16 cellular contexts compared by ENCODE assay signal in the genomic region with DNA sequence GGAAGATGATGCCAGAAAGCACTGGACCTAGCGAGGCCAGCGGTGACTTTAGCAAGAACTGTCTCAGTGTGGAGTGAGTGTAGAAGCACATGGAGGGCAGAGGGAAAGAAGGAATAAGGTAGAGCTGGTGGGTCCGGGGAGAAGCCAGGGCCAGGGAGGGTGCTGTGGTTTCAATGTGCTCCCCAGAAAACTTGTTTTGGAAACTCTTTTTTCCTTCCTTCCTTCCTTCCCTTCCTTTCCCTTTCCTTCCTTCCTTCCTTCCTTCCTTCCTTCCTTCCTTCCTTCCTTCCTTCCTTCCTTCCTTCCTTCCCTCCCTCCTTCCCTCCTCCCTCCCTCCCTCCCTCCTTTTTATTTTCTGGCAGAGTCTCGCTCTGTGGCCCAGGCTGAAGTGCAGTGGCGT. TPM values are rescaled to one million over a fixed set of nuclear protein-coding genes. Genes with fewer than 3 reads are reported as not detected.
A peak's percentile ranks its signal among the peaks of the same experiment; 100 is the strongest.
DNase-seq lines count a peak whose midpoint lies in the region; FAIRE-seq and TF ChIP-seq lines count a peak whose summit lies in the region.
"Had no signal": no experiment of that assay in that cellular context is flagged by ENCODE, and none has a peak within 500 bp of the region (broad histone marks: within the 10 kb centered on the region; RNA-seq: fewer than 3 reads in every experiment).

No MANE protein-coding gene starts in this region.

- no peak overlapping the region for H2BK5ac ChIP-seq in H1 (ENCODE audit: low read depth, low read length)

- H4K5ac ChIP-seq in H1 (ENCODE audit: insufficient read length, low read depth, low read length) = no peak overlapping the region

- no peak overlapping the region for H3K27ac Mint-ChIP-seq in activated T-helper 2 cell treated with anti-CD3 and anti-CD28 coated beads, Interferon-gamma antibody, Interleukin-2, Interleukin-4, amounts not matched to agents 10 μg/mL and 5 μg/mL and 100 μg/mL, durations not matched to agents 14 hours and 24 hours and 36 hours
- H3K27ac Mint-ChIP-seq: CD4-positive, alpha-beta T cell had no signal

- no peak overlapping the region for H3K4me3 Mint-ChIP-seq in activated T-helper 2 cell treated with anti-CD3 and anti-CD28 coated beads, Interferon-gamma antibody, Interleukin-2, Interleukin-4, amounts not matched to agents 10 μg/mL and 5 μg/mL and 100 μg/mL, durations not matched to agents 14 hours and 24 hours and 36 hours (ENCODE audit: low read depth)
- H3K4me3 Mint-ChIP-seq: CD4-positive, alpha-beta T cell had no signal

- peaks cover 40% of the 10 kb centered on the region for H3K27me3 Mint-ChIP-seq in activated T-helper 2 cell treated with anti-CD3 and anti-CD28 coated beads, Interferon-gamma antibody, Interleukin-2, Interleukin-4, amounts not matched to agents 10 μg/mL and 5 μg/mL and 100 μg/mL, durations not matched to agents 14 hours and 24 hours and 36 hours (ENCODE audit: low read depth)

- H2AK5ac ChIP-seq in H1 (ENCODE audit: low read depth, low read length) = 0 out of 2 replicates have a peak overlapping the region, but pooled peaks have one; percentile 30

- H3K4me1 Mint-ChIP-seq in activated T-helper 2 cell treated with anti-CD3 and anti-CD28 coated beads, Interferon-gamma antibody, Interleukin-2, Interleukin-4, amounts not matched to agents 10 μg/mL and 5 μg/mL and 100 μg/mL, durations not matched to agents 14 hours and 24 hours and 36 hours (ENCODE audit: low read depth) = no peaks in the 10 kb centered on the region

- no peak overlapping the region for H3K23ac ChIP-seq in H1 (ENCODE audit: insufficient read length)

- intact Hi-C loops in activated T-helper 2 cell treated with anti-CD3 and anti-CD28 coated beads, Interferon-gamma antibody, Interleukin-2, Interleukin-4, amounts not matched to agents 10 μg/mL and 5 μg/mL and 100 μg/mL, durations not matched to agents 14 hours and 24 hours and 36 hours (cut with micrococcal nuclease) = no loop called here

- no peak overlapping the region for H4K8ac ChIP-seq in H1 (ENCODE audit: extremely low read depth, insufficient read depth, low read length)

- H3K18ac ChIP-seq in H1 (ENCODE audit: extremely low read depth, low read length) = peak overlapping the region; percentile 29; the same call in 1 of the 2 replicates

- H3K79me2 ChIP-seq in H1 (ENCODE audit: control insufficient read depth in 1 of 2, insufficient read depth in 2 of 2, low read length in 2 of 2) = peaks cover 0 to 5% of the 10 kb centered on the region in 2 experiments; a peak in 1 of 4 replicates

- no peak overlapping the region for H2AFZ ChIP-seq in H1 (ENCODE audit: low read length)
- H2AFZ ChIP-seq: GM23248 had no signal

- no peak for TF ChIP-seq EP300 in H1 (IDR thresholded peaks at IDR 0.05; ENCODE audit: borderline replicate concordance in 1 of 2, low read depth in 2 of 2, low read length in 2 of 2)

- no peaks in the 10 kb centered on the region for H3K79me1 ChIP-seq in H1 (ENCODE audit: low read depth, low read length)

- no peak overlapping the region for H3K14ac ChIP-seq in H1 (ENCODE audit: insufficient read length)

- H2BK15ac ChIP-seq in H1 (ENCODE audit: low read length) = no peak overlapping the region

- H3K36me3 ChIP-seq in H7 (replicated peaks; ENCODE audit: control insufficient read depth, insufficient read depth, low read length) = no peaks in the 10 kb centered on the region
- H3K36me3 ChIP-seq in H1 (ENCODE audit: control insufficient read depth in 2 of 4, insufficient read depth in 4 of 4, low read length in 3 of 4) = no peaks in the 10 kb centered on the region

- no peak overlapping the region for H4K91ac ChIP-seq in H1 (replicated peaks; ENCODE audit: insufficient read length, low read length)

- H3K27ac ChIP-seq in H1 (ENCODE audit: low read depth, low read length) = no peak overlapping the region
- H3K27ac ChIP-seq in coronary artery = no peak overlapping the region
- H3K27ac ChIP-seq: C4-2B, GM23248 had no signal

- TF ChIP-seq CTCF in H1 (IDR thresholded peaks at IDR 0.05; ENCODE audit: control extremely low read depth in 1 of 3, insufficient read depth in 1 of 3, low read depth in 1 of 3, low read length in 3 of 3) = no peak
- no peak for TF ChIP-seq CTCF in coronary artery (IDR thresholded peaks at IDR 0.05)

- H3K56ac ChIP-seq in H1 (replicated peaks; ENCODE audit: insufficient read length, low read depth, low read length) = no peak overlapping the region

- POLR2A ChIA-PET in H1 (lab: Charles Lee; ENCODE audit: partially characterized antibody) = interaction anchor here (1.6 to 1.9 kb wide), 2 partner anchors 27 to 37 kb away, joined by 5 to 6 read pairs; no protein-coding TSS in a partner anchor

- no peak overlapping the region for H3K9ac ChIP-seq in H1 (replicated peaks in 1 of 4; ENCODE audit: extremely low read depth in 1 of 4, low read depth in 3 of 4, low read length in 3 of 4)
- H3K9ac ChIP-seq: GM23248 had no signal

- H3K4ac ChIP-seq in H1 (replicated peaks; ENCODE audit: insufficient read length, low read depth, low read length) = no peak overlapping the region

- TF ChIP-seq RAD21 in H1 (IDR thresholded peaks at IDR 0.05 in 1 of 2, conservative IDR thresholded peaks at IDR 0.05 in 1 of 2; ENCODE audit: low read depth in 2 of 2, low read length in 2 of 2) = no peak

- CTCF ChIA-PET in H1 (lab: Charles Lee; ENCODE audit: partially characterized antibody) = interaction anchor here (0.7 to 5.2 kb wide), 7 partner anchors 8 to 630 kb away, joined by 3 to 41 read pairs (median 4); no protein-coding TSS in a partner anchor

- peaks cover 3 to 8% (median 5%) of the 10 kb centered on the region in 4 experiments for H3K4me1 ChIP-seq in H1 (replicated peaks in 1 of 4; ENCODE audit: control insufficient read depth in 3 of 4, insufficient read depth in 4 of 4, low read length in 3 of 4)
- H3K4me1 ChIP-seq: Caco-2 had no signal

- H3K27me3 ChIP-seq in H7 (ENCODE audit: control insufficient read depth, insufficient read depth, low read length) = peaks cover 18% of the 10 kb centered on the region
- H3K27me3 ChIP-seq in H1 (replicated peaks in 1 of 4; ENCODE audit: control insufficient read depth in 3 of 4, extremely low read depth in 1 of 4, insufficient read depth in 3 of 4, low read length in 3 of 4) = peaks cover 0 to 21% (median 19%) of the 10 kb centered on the region in 4 experiments; a peak in 6 of 7 replicates

- H3K9me3 Mint-ChIP-seq in activated T-helper 2 cell treated with anti-CD3 and anti-CD28 coated beads, Interferon-gamma antibody, Interleukin-2, Interleukin-4, amounts not matched to agents 10 μg/mL and 5 μg/mL and 100 μg/mL, durations not matched to agents 14 hours and 24 hours and 36 hours = no peaks in the 10 kb centered on the region
- H3K9me3 Mint-ChIP-seq: CD4-positive, alpha-beta T cell had no signal

- peaks cover 2% of the 10 kb centered on the region; the same call in 1 of the 2 replicates for H3K23me2 ChIP-seq in H1 (ENCODE audit: low read depth, low read length)

- H3K4me3 ChIP-seq in H7 (ENCODE audit: insufficient read depth, low read depth, low read length) (no peak overlapping the region), H1 (ENCODE audit: extremely low read depth in 1 of 4, insufficient read depth in 2 of 4, low read depth in 3 of 4, low read length in 4 of 4) (no peak overlapping the region), coronary artery (no peak overlapping the region)
- H3K4me3 ChIP-seq: GM23248 had no signal

- no peak overlapping the region for H2BK20ac ChIP-seq in H1 (ENCODE audit: low read length)

- no peak overlapping the region for H3K4me2 ChIP-seq in H1 (ENCODE audit: insufficient read depth in 1 of 2, low read depth in 2 of 2, low read length in 2 of 2)

- no peak for TF ChIP-seq POLR2A in H1 (IDR thresholded peaks at IDR 0.05; ENCODE audit: control extremely low read depth in 1 of 2, low read depth in 2 of 2, low read length in 2 of 2)

- peaks cover 3% of the 10 kb centered on the region for H3K36me3 Mint-ChIP-seq in activated T-helper 2 cell treated with anti-CD3 and anti-CD28 coated beads, Interferon-gamma antibody, Interleukin-2, Interleukin-4, amounts not matched to agents 10 μg/mL and 5 μg/mL and 100 μg/mL, durations not matched to agents 14 hours and 24 hours and 36 hours (ENCODE audit: low read depth)

- H2BK120ac ChIP-seq in H1 (replicated peaks; ENCODE audit: low read depth, low read length) = no peak overlapping the region

- H4K20me1 ChIP-seq in H1 (replicated peaks in 1 of 2; ENCODE audit: control insufficient read depth in 1 of 2, insufficient read depth in 2 of 2, low read length in 2 of 2) = no peaks in the 10 kb centered on the region

- 0 out of 2 replicates have a peak overlapping the region, but pooled peaks have one; percentile 7 for H2BK12ac ChIP-seq in H1 (ENCODE audit: low read depth, low read length)

- DNase-seq in H7 = peak; percentile 9
- no peak for DNase-seq in H1 (ENCODE audit: low read depth in 1 of 2, low spot score in 2 of 2)
- no peak for DNase-seq in activated T-helper 2 cell treated with anti-CD3 and anti-CD28 coated beads, Interferon-gamma antibody, Interleukin-2, Interleukin-4, amounts not matched to agents 10 μg/mL and 5 μg/mL and 100 μg/mL, durations not matched to agents 14 hours and 24 hours and 36 hours (ENCODE audit: low spot score)
- no peak for DNase-seq in coronary artery (ENCODE audit: low spot score)
- no peak for DNase-seq in cerebellar cortex (ENCODE audit: low spot score)
- DNase-seq: AML-193; Caco-2; CD4-positive, alpha-beta T cell; GDM1; GM23248 had no signal

- 90% methylated on average over 3 of the region's 5 CpGs; no CpG with 5 or more reads in 1 of the 2 experiments for WGBS in H1 (ENCODE audit: extremely low coverage in 1 of 2, insufficient coverage in 1 of 2, insufficient read length in 1 of 2, insufficient replicate concordance in 2 of 2, low coverage in 1 of 2, low lambda C conversion rate in 2 of 2, missing lambda C conversion rate in 1 of 2), 2 experiments

- FAIRE-seq in H1 (lab: Jason Lieb, UNC) = no peak
- FAIRE-seq: A204.1, D721Med, GM12892, GM18507, H54 had no signal

- peaks cover 0 to 11% of the 10 kb centered on the region in 2 experiments; a peak in 3 of 4 replicates for H3K9me3 ChIP-seq in H1 (ENCODE audit: insufficient read depth in 2 of 2, low read depth in 1 of 2, low read length in 1 of 2)

RNA-seq across cellular contexts. Expression of gene RARRES2, which starts 5.5 kb away (rescaled TPM):
- 198 and 223 TPM in 2 replicates for total RNA-seq in H7 (2014; rRNA removed; shearing (Covaris generic))
- 254 and 264 TPM in 2 replicates for total RNA-seq in H1 (2021; fragmentation: NEBNext Ultra II Directional; extraction: Animal tissue kit (Norgen Biotek cat#: 25700))
- 441 and 483 TPM in 2 replicates for polyA plus RNA-seq in H1 (2011; rRNA removed)
- polyA plus RNA-seq in H1 (2011; cell fraction: cytosol; rRNA removed) = 569 TPM
- 327 TPM for polyA plus RNA-seq in H1 (2011; cell fraction: nucleus; rRNA removed)
- 326 to 515 TPM (median 467 TPM) in 4 replicates for polyA plus RNA-seq in H1 (2012, experiment 1 of 2)
- 519 TPM for polyA plus RNA-seq in H1 (2012, experiment 2 of 2)
- 191 TPM for polyA plus RNA-seq in H1 (2013, experiment 1 of 2)
- polyA plus RNA-seq in H1 (2013, experiment 2 of 2) = 244 TPM
- polyA minus RNA-seq in H1 (2011; rRNA and poly(A)+ RNA removed) = 29.0 and 37.7 TPM in 2 replicates
- polyA minus RNA-seq in H1 (2011; cell fraction: cytosol; rRNA and poly(A)+ RNA removed) = 63.9 TPM
- polyA minus RNA-seq in H1 (2011; cell fraction: nucleus; rRNA and poly(A)+ RNA removed) = 52.1 TPM
- not detected in 2 replicates for total RNA-seq in activated T-helper 2 cell treated with anti-CD3 and anti-CD28 coated beads, Interferon-gamma antibody, Interleukin-2, Interleukin-4, amounts not matched to agents 10 μg/mL and 5 μg/mL and 100 μg/mL, durations not matched to agents 14 hours and 24 hours and 36 hours
- total RNA-seq: Caco-2; CD4-positive, alpha-beta T cell; GM23248 had no signal
- polyA plus RNA-seq: GM23248 had no signal

RNA-seq across cellular contexts. Expression of gene REPIN1, which starts 21.7 kb away (rescaled TPM):
- total RNA-seq in H7 (2014; rRNA removed; shearing (Covaris generic)) = 149 and 155 TPM in 2 replicates
- 125 and 130 TPM in 2 replicates for total RNA-seq in H1 (2021; fragmentation: NEBNext Ultra II Directional; extraction: Animal tissue kit (Norgen Biotek cat#: 25700))
- 98.6 and 147 TPM in 2 replicates for polyA plus RNA-seq in H1 (2011; rRNA removed)
- 110 TPM for polyA plus RNA-seq in H1 (2011; cell fraction: cytosol; rRNA removed)
- polyA plus RNA-seq in H1 (2011; cell fraction: nucleus; rRNA removed) = 159 TPM
- polyA plus RNA-seq in H1 (2012, experiment 1 of 2) = 81.6 to 105 TPM (median 96.5 TPM) in 4 replicates
- 86.7 TPM for polyA plus RNA-seq in H1 (2012, experiment 2 of 2)
- polyA plus RNA-seq in H1 (2013, experiment 1 of 2) = 78.2 TPM
- 74.4 TPM for polyA plus RNA-seq in H1 (2013, experiment 2 of 2)
- polyA minus RNA-seq in H1 (2011; rRNA and poly(A)+ RNA removed) = 39.8 and 47.5 TPM in 2 replicates
- 55.6 TPM for polyA minus RNA-seq in H1 (2011; cell fraction: cytosol; rRNA and poly(A)+ RNA removed)
- polyA minus RNA-seq in H1 (2011; cell fraction: nucleus; rRNA and poly(A)+ RNA removed) = 72.6 TPM
- 81.5 and 82.2 TPM in 2 replicates for total RNA-seq in activated T-helper 2 cell treated with anti-CD3 and anti-CD28 coated beads, Interferon-gamma antibody, Interleukin-2, Interleukin-4, amounts not matched to agents 10 μg/mL and 5 μg/mL and 100 μg/mL, durations not matched to agents 14 hours and 24 hours and 36 hours

RNA-seq across cellular contexts. Expression of gene ACTR3C, which starts 23.6 kb away (rescaled TPM):
- total RNA-seq in H7 (2014; rRNA removed; shearing (Covaris generic)) = 0.73 and 3.2 TPM in 2 replicates
- total RNA-seq in H1 (2021; fragmentation: NEBNext Ultra II Directional; extraction: Animal tissue kit (Norgen Biotek cat#: 25700)) = 0.84 TPM in 1 of 2 replicates, not detected in the other
- polyA plus RNA-seq in H1 (2011; rRNA removed) = 0.78 and 1.5 TPM in 2 replicates
- polyA plus RNA-seq in H1 (2011; cell fraction: cytosol; rRNA removed) = 1.3 TPM
- 1.6 TPM for polyA plus RNA-seq in H1 (2011; cell fraction: nucleus; rRNA removed)
- 0.98 to 2.0 TPM (median 1.4 TPM) in 4 replicates for polyA plus RNA-seq in H1 (2012, experiment 1 of 2)
- polyA plus RNA-seq in H1 (2012, experiment 2 of 2) = 0.75 TPM
- not detected for polyA plus RNA-seq in H1 (2013, experiment 1 of 2)
- polyA plus RNA-seq in H1 (2013, experiment 2 of 2) = 0.07 TPM
- polyA minus RNA-seq in H1 (2011; rRNA and poly(A)+ RNA removed) = 2.5 and 6.1 TPM in 2 replicates
- 1.9 TPM for polyA minus RNA-seq in H1 (2011; cell fraction: cytosol; rRNA and poly(A)+ RNA removed)
- polyA minus RNA-seq in H1 (2011; cell fraction: nucleus; rRNA and poly(A)+ RNA removed) = 15.5 TPM
- 7.0 and 7.9 TPM in 2 replicates for total RNA-seq in activated T-helper 2 cell treated with anti-CD3 and anti-CD28 coated beads, Interferon-gamma antibody, Interleukin-2, Interleukin-4, amounts not matched to agents 10 μg/mL and 5 μg/mL and 100 μg/mL, durations not matched to agents 14 hours and 24 hours and 36 hours
- total RNA-seq: GM23248 had no signal
- polyA plus RNA-seq: GM23248 had no signal

RNA-seq across cellular contexts. Expression of gene LRRC61, which starts 23.8 kb away (rescaled TPM):
- total RNA-seq in H7 (2014; rRNA removed; shearing (Covaris generic)) = 38.3 and 39.4 TPM in 2 replicates
- 0.73 and 1.0 TPM in 2 replicates for total RNA-seq in H1 (2021; fragmentation: NEBNext Ultra II Directional; extraction: Animal tissue kit (Norgen Biotek cat#: 25700))
- polyA plus RNA-seq in H1 (2011; rRNA removed) = 44.8 and 72.4 TPM in 2 replicates
- polyA plus RNA-seq in H1 (2011; cell fraction: cytosol; rRNA removed) = 40.2 TPM
- 36.1 TPM for polyA plus RNA-seq in H1 (2011; cell fraction: nucleus; rRNA removed)
- 12.3 to 27.6 TPM (median 25.8 TPM) in 4 replicates for polyA plus RNA-seq in H1 (2012, experiment 1 of 2)
- 31.8 TPM for polyA plus RNA-seq in H1 (2012, experiment 2 of 2)
- polyA plus RNA-seq in H1 (2013, experiment 1 of 2) = 0.34 TPM
- 0.42 TPM for polyA plus RNA-seq in H1 (2013, experiment 2 of 2)
- 14.4 and 19.1 TPM in 2 replicates for polyA minus RNA-seq in H1 (2011; rRNA and poly(A)+ RNA removed)
- polyA minus RNA-seq in H1 (2011; cell fraction: cytosol; rRNA and poly(A)+ RNA removed) = 27.4 TPM
- 16.0 TPM for polyA minus RNA-seq in H1 (2011; cell fraction: nucleus; rRNA and poly(A)+ RNA removed)
- total RNA-seq in activated T-helper 2 cell treated with anti-CD3 and anti-CD28 coated beads, Interferon-gamma antibody, Interleukin-2, Interleukin-4, amounts not matched to agents 10 μg/mL and 5 μg/mL and 100 μg/mL, durations not matched to agents 14 hours and 24 hours and 36 hours = 22.7 and 25.8 TPM in 2 replicates
- total RNA-seq: GM23248 had no signal
- polyA plus RNA-seq: GM23248 had no signal

RNA-seq across cellular contexts. Expression of gene ZNF775, which starts 32.2 kb away (rescaled TPM):
- 44.2 and 56.7 TPM in 2 replicates for total RNA-seq in H7 (2014; rRNA removed; shearing (Covaris generic))
- 21.5 and 24.9 TPM in 2 replicates for total RNA-seq in H1 (2021; fragmentation: NEBNext Ultra II Directional; extraction: Animal tissue kit (Norgen Biotek cat#: 25700))
- 13.6 and 22.5 TPM in 2 replicates for polyA plus RNA-seq in H1 (2011; rRNA removed)
- polyA plus RNA-seq in H1 (2011; cell fraction: cytosol; rRNA removed) = 23.8 TPM
- 26.9 TPM for polyA plus RNA-seq in H1 (2011; cell fraction: nucleus; rRNA removed)
- 12.3 to 21.8 TPM (median 20.3 TPM) in 4 replicates for polyA plus RNA-seq in H1 (2012, experiment 1 of 2)
- polyA plus RNA-seq in H1 (2012, experiment 2 of 2) = 13.0 TPM
- 9.1 TPM for polyA plus RNA-seq in H1 (2013, experiment 1 of 2)
- 8.5 TPM for polyA plus RNA-seq in H1 (2013, experiment 2 of 2)
- 2.5 and 2.9 TPM in 2 replicates for polyA minus RNA-seq in H1 (2011; rRNA and poly(A)+ RNA removed)
- polyA minus RNA-seq in H1 (2011; cell fraction: cytosol; rRNA and poly(A)+ RNA removed) = 21.4 TPM
- polyA minus RNA-seq in H1 (2011; cell fraction: nucleus; rRNA and poly(A)+ RNA removed) = 15.7 TPM
- total RNA-seq in activated T-helper 2 cell treated with anti-CD3 and anti-CD28 coated beads, Interferon-gamma antibody, Interleukin-2, Interleukin-4, amounts not matched to agents 10 μg/mL and 5 μg/mL and 100 μg/mL, durations not matched to agents 14 hours and 24 hours and 36 hours = 4.5 and 5.5 TPM in 2 replicates

Comparison
In these comparisons a context has a peak if more than half of its experiments do, and no peak if none do; other contexts are left out.
1. RNA of gene RARRES2, which starts 5.5 kb away (total RNA-seq): 254 to 264 TPM in H1 and 198 to 223 TPM in H7; not detected in activated T-helper 2 cell treated with anti-CD3 and anti-CD28 coated beads, Interferon-gamma antibody, Interleukin-2, Interleukin-4, amounts not matched to agents 10 μg/mL and 5 μg/mL and 100 μg/mL, durations not matched to agents 14 hours and 24 hours and 36 hours; every median in the first group is over 100 times any median in the second.